ENCODE assay signal across 9 cellular contexts in the genomic region with DNA sequence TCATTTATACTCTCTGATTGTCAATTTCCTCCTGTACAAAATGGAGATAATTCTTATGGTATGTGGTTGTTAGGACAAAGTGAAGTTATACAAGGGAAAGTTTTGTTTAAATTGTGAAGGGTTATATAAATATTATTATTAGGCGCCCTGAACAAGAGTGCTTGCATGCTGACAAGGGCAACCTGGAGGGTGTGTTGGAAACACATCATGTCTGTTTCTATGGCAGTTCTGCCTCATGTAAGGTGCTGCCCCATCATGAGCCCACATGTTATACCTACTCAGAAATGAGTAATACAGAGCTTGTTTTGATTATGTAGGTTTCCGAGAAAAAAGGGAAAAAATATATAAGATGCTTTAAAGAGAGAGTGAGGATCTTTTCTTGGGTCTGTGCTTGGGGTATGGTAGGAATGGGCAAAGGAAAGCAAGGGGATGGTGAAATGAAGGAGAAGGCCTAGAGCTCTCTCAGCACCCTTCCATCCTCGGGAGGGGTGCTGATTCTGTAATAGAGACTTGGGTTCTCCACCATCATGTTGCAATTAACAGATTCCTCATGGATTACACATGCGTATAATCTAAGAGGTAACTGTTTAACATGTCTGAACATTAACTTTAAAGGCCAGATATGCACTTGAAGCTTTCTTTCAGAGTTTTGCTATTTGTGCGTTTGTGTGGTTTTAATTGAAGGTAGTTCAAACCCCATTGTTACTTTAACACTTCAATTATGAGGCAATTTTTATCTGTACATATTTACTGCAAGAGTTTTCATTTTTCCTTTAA. TPM values are rescaled to one million over a fixed set of nuclear protein-coding genes. Genes with fewer than 3 reads are reported as not detected.
DNase-seq lines count a peak whose midpoint lies in the region; ATAC-seq, FAIRE-seq and TF ChIP-seq lines count a peak whose summit lies in the region.
"Not testable (repeated sequence)": the region's sequence is repeated elsewhere in the genome, so short reads cannot be mapped to it uniquely, and the experiment has no call there.
"Had no signal": no experiment of that assay in that cellular context is flagged by ENCODE, and none has a peak within 500 bp of the region (broad histone marks: within the 10 kb centered on the region; RNA-seq: fewer than 3 reads in every experiment).

No MANE protein-coding gene starts in this region.

- DNase-seq in A549 (ENCODE audit: low read depth in 1 of 2, low spot score in 1 of 2), result not testable (repeated sequence)
- peak; percentile 22 for DNase-seq in activated CD4-positive, alpha-beta memory T cell treated with anti-CD3 and anti-CD28 coated beads, Interleukin-2, amount 10 ng/mL, durations not matched to agents 7 days and 5 days
- peak; percentile 46 for DNase-seq in activated naive CD4-positive, alpha-beta T cell treated with anti-CD3 and anti-CD28 coated beads for 36 hours
- DNase-seq in bronchial epithelial cell (ENCODE audit: low read depth) (peak; percentile 89), kidney tubule cell (ENCODE audit: low spot score) (peak; percentile 49)

- not testable (repeated sequence) for TF ChIP-seq EP300 in A549 (IDR thresholded peaks at IDR 0.05)

- peak overlapping the region; percentile 44 for H3K27ac Mint-ChIP-seq in activated CD4-positive, alpha-beta memory T cell treated with anti-CD3 and anti-CD28 coated beads, Interleukin-2, amount 10 ng/mL, durations not matched to agents 7 days and 5 days
- H3K27ac Mint-ChIP-seq in activated naive CD4-positive, alpha-beta T cell treated with anti-CD3 and anti-CD28 coated beads for 36 hours; stimulated activated memory B cell treated with anti-CD40 and anti-IgM and Interleukin-4, amounts not matched to agents 10 μg/mL and 1 μg/mL and 100 μg/mL, for 72 hours: not testable (repeated sequence)

- H3K4me1 ChIP-seq in A549 (peaks cover 16% of the 10 kb centered on the region), OCI-LY3 (ENCODE audit: low read length) (peaks cover 27% of the 10 kb centered on the region)

- CTCF ChIA-PET in A549 (lab: Yijun Ruan, JAX); activated CD4-positive, alpha-beta memory T cell treated with anti-CD3 and anti-CD28 coated beads, Interleukin-2, amount 10 ng/mL, durations not matched to agents 7 days and 5 days (lab: Charles Lee); activated naive CD4-positive, alpha-beta T cell treated with anti-CD3 and anti-CD28 coated beads for 36 hours (lab: Charles Lee): not testable (repeated sequence)

- TF ChIP-seq POLR2A in A549 (IDR thresholded peaks at IDR 0.05; ENCODE audit: low read length), result not testable (repeated sequence)

- not testable (repeated sequence) for FAIRE-seq in A549 (lab: Jason Lieb, UNC); bronchial epithelial cell (lab: Jason Lieb, UNC)

- H3K27me3 Mint-ChIP-seq in activated CD4-positive, alpha-beta memory T cell treated with anti-CD3 and anti-CD28 coated beads, Interleukin-2, amount 10 ng/mL, durations not matched to agents 7 days and 5 days; activated naive CD4-positive, alpha-beta T cell treated with anti-CD3 and anti-CD28 coated beads for 36 hours (ENCODE audit: low read depth); stimulated activated memory B cell treated with anti-CD40 and anti-IgM and Interleukin-4, amounts not matched to agents 10 μg/mL and 1 μg/mL and 100 μg/mL, for 72 hours: not testable (repeated sequence)

- H3K27ac ChIP-seq in A549, result not testable (repeated sequence)
- H3K27ac ChIP-seq in OCI-LY3 (ENCODE audit: low read length), result peak overlapping the region; percentile 59

- H3K9me3 ChIP-seq in A549; OCI-LY3 (ENCODE audit: insufficient read depth, low read length): not testable (repeated sequence)

- peaks cover 27% of the 10 kb centered on the region for H3K4me1 Mint-ChIP-seq in activated CD4-positive, alpha-beta memory T cell treated with anti-CD3 and anti-CD28 coated beads, Interleukin-2, amount 10 ng/mL, durations not matched to agents 7 days and 5 days
- peaks cover 17% of the 10 kb centered on the region for H3K4me1 Mint-ChIP-seq in activated naive CD4-positive, alpha-beta T cell treated with anti-CD3 and anti-CD28 coated beads for 36 hours (ENCODE audit: low read depth)
- peaks cover 19% of the 10 kb centered on the region for H3K4me1 Mint-ChIP-seq in stimulated activated memory B cell treated with anti-CD40 and anti-IgM and Interleukin-4, amounts not matched to agents 10 μg/mL and 1 μg/mL and 100 μg/mL, for 72 hours

- H3K27me3 ChIP-seq in OCI-LY3 (ENCODE audit: low read depth, low read length); bronchial epithelial cell (ENCODE audit: control insufficient read depth, insufficient read depth, low read length): not testable (repeated sequence)

- not testable (repeated sequence) for H3K36me3 Mint-ChIP-seq in activated CD4-positive, alpha-beta memory T cell treated with anti-CD3 and anti-CD28 coated beads, Interleukin-2, amount 10 ng/mL, durations not matched to agents 7 days and 5 days (ENCODE audit: low read depth); activated naive CD4-positive, alpha-beta T cell treated with anti-CD3 and anti-CD28 coated beads for 36 hours (ENCODE audit: low read depth); stimulated activated memory B cell treated with anti-CD40 and anti-IgM and Interleukin-4, amounts not matched to agents 10 μg/mL and 1 μg/mL and 100 μg/mL, for 72 hours

- not testable (repeated sequence) for H3K79me2 ChIP-seq in OCI-LY3 (ENCODE audit: low read length)

- H3K9ac ChIP-seq in OCI-LY3 (ENCODE audit: low read length), result peak overlapping the region; percentile 45

- H4K20me1 ChIP-seq in OCI-LY3 (ENCODE audit: insufficient read depth, low read length), result not testable (repeated sequence)

- intact Hi-C loops in activated naive CD4-positive, alpha-beta T cell treated with anti-CD3 and anti-CD28 coated beads for 36 hours (cut with micrococcal nuclease), result loop anchor here (5.0 kb wide), 1 partner anchor 42 kb away; a partner anchor contains a TSS

- POLR2A ChIA-PET in A549 (lab: Yijun Ruan, JAX); activated CD4-positive, alpha-beta memory T cell treated with anti-CD3 and anti-CD28 coated beads, Interleukin-2, amount 10 ng/mL, durations not matched to agents 7 days and 5 days (lab: Charles Lee): not testable (repeated sequence)

- ATAC-seq in A549 (peak in 1 of 2 experiments; percentile 27; a peak in 2 of 6 replicates), GM18520 (IDR thresholded peaks at IDR 0.05; ENCODE audit: unreplicated experiment) (peak; percentile 28)
- peak; percentile 71 for ATAC-seq in stimulated activated memory B cell treated with anti-CD40 and anti-IgM and Interleukin-4, amounts not matched to agents 10 μg/mL and 1 μg/mL and 100 μg/mL, for 72 hours

- not testable (repeated sequence) for TF ChIP-seq RAD21 in A549 (conservative IDR thresholded peaks at IDR 0.05 in 1 of 2, IDR thresholded peaks at IDR 0.05 in 1 of 2)

- H3K4me3 ChIP-seq in A549; bronchial epithelial cell (ENCODE audit: low read depth, low read length): not testable (repeated sequence)
- 0 out of 2 replicates have a peak overlapping the region, but pooled peaks have one; percentile 15 for H3K4me3 ChIP-seq in OCI-LY3 (ENCODE audit: low read length)

- TF ChIP-seq CTCF in A549 (IDR thresholded peaks at IDR 0.05); OCI-LY3 (IDR thresholded peaks at IDR 0.05; ENCODE audit: low read depth, low read length); bronchial epithelial cell (IDR thresholded peaks at IDR 0.05; ENCODE audit: insufficient read depth, low read length, severe bottlenecking): not testable (repeated sequence)

- H3K36me3 ChIP-seq in OCI-LY3 (replicated peaks; ENCODE audit: low read depth, low read length); bronchial epithelial cell (ENCODE audit: control insufficient read depth, insufficient read depth, low read length): not testable (repeated sequence)

- H3K4me2 ChIP-seq in A549, result peak overlapping the region; percentile 47; the same call in 2 of the 3 replicates
- peak overlapping the region; percentile 57 for H3K4me2 ChIP-seq in OCI-LY3 (ENCODE audit: low read length)

- H2AFZ ChIP-seq in OCI-LY3 (ENCODE audit: low read depth, low read length), result not testable (repeated sequence)

- H3K4me3 Mint-ChIP-seq in activated CD4-positive, alpha-beta memory T cell treated with anti-CD3 and anti-CD28 coated beads, Interleukin-2, amount 10 ng/mL, durations not matched to agents 7 days and 5 days; activated naive CD4-positive, alpha-beta T cell treated with anti-CD3 and anti-CD28 coated beads for 36 hours; stimulated activated memory B cell treated with anti-CD40 and anti-IgM and Interleukin-4, amounts not matched to agents 10 μg/mL and 1 μg/mL and 100 μg/mL, for 72 hours: not testable (repeated sequence)

- H3K9me3 Mint-ChIP-seq in activated CD4-positive, alpha-beta memory T cell treated with anti-CD3 and anti-CD28 coated beads, Interleukin-2, amount 10 ng/mL, durations not matched to agents 7 days and 5 days; activated naive CD4-positive, alpha-beta T cell treated with anti-CD3 and anti-CD28 coated beads for 36 hours; stimulated activated memory B cell treated with anti-CD40 and anti-IgM and Interleukin-4, amounts not matched to agents 10 μg/mL and 1 μg/mL and 100 μg/mL, for 72 hours: not testable (repeated sequence)

- WGBS in A549 (ENCODE audit: missing lambda C conversion rate), result 60% methylated on average over 5 of the region's 5 CpGs

RNA-seq across cellular contexts. Expression of a gene that starts 33.4 kb away (rescaled TPM):
- polyA plus RNA-seq in A549 (2011; rRNA removed) (3.4 and 5.1 TPM in 2 replicates), A549 (2017; fragmentation: RNase III; extraction: RNeasy Plus Mini Kit Qiagen cat#74134 plus additional on column Dnase treatment) (1.4 to 2.0 TPM (median 1.6 TPM) in 3 replicates)
- 0.25 and 0.41 TPM in 2 replicates for polyA plus RNA-seq in A549 (2012; cell fraction: cytosol; rRNA removed)
- polyA plus RNA-seq in A549 (2012; cell fraction: nucleus; rRNA removed), result 0.48 and 1.0 TPM in 2 replicates
- polyA minus RNA-seq in A549 (2011; rRNA and poly(A)+ RNA removed), result 1.2 and 1.9 TPM in 2 replicates
- 1 to 10 TPM; 5.3 to 6.4 TPM for total RNA-seq in activated CD4-positive, alpha-beta memory T cell treated with anti-CD3 and anti-CD28 coated beads, Interleukin-2, amount 10 ng/mL, durations not matched to agents 7 days and 5 days
- under 1 TPM; 0.31 to 0.49 TPM for total RNA-seq in activated naive CD4-positive, alpha-beta T cell treated with anti-CD3 and anti-CD28 coated beads for 36 hours
- total RNA-seq in bronchial epithelial cell, result 2.1 and 2.4 TPM in 2 replicates

RNA-seq across cellular contexts. Expression of a gene that starts 43.8 kb away (rescaled TPM):
- polyA plus RNA-seq in A549 (2011; rRNA removed), result not detected in 2 replicates
- polyA plus RNA-seq in A549 (2012; cell fraction: cytosol; rRNA removed), result not detected in 2 replicates
- polyA plus RNA-seq in A549 (2012; cell fraction: nucleus; rRNA removed), result not detected in 2 replicates
- not detected in 3 replicates for polyA plus RNA-seq in A549 (2017; fragmentation: RNase III; extraction: RNeasy Plus Mini Kit Qiagen cat#74134 plus additional on column Dnase treatment)
- not detected in 2 replicates for polyA minus RNA-seq in A549 (2011; rRNA and poly(A)+ RNA removed)
- total RNA-seq in activated CD4-positive, alpha-beta memory T cell treated with anti-CD3 and anti-CD28 coated beads, Interleukin-2, amount 10 ng/mL, durations not matched to agents 7 days and 5 days, result 1 to 10 TPM; 4.1 to 4.2 TPM
- total RNA-seq in activated naive CD4-positive, alpha-beta T cell treated with anti-CD3 and anti-CD28 coated beads for 36 hours, result not detected
- under 0.01 and 0.53 TPM in 2 replicates for total RNA-seq in bronchial epithelial cell
- total RNA-seq: HT1080 had no signal
